Comparison of ENCODE assay signal across 16 cellular contexts in genomic region chr9:74478606-74479005, GRCh38. TPM values are rescaled to one million over a fixed set of nuclear protein-coding genes. Genes with fewer than 3 reads are reported as not detected.
DNase-seq lines count a peak whose midpoint lies in the region; TF ChIP-seq lines count a peak whose summit lies in the region.
"Had no signal": no experiment of that assay in that cellular context is flagged by ENCODE, and none has a peak within 500 bp of the region (broad histone marks: within the 10 kb centered on the region; RNA-seq: fewer than 3 reads in every experiment).

No MANE protein-coding gene starts in this region.

- no peaks in the 10 kb centered on the region for H3K27me3 ChIP-seq in BLaER1 treated with 17β-estradiol and CSF1 and Interleukin-3, amounts not matched to agents 10 nM and 100 nM

- H3K4me3 Mint-ChIP-seq in glutamatergic neuron (ENCODE audit: unreplicated experiment), result no peak overlapping the region
- H3K4me3 Mint-ChIP-seq: CD4-positive, alpha-beta T cell; H9; IgD-negative memory B cell had no signal

- peak overlapping the region; percentile 88 for H3K27ac Mint-ChIP-seq in glutamatergic neuron (ENCODE audit: unreplicated experiment)
- H3K27ac Mint-ChIP-seq: CD4-positive, alpha-beta T cell; H9; IgD-negative memory B cell had no signal

- peak; percentile 66 for DNase-seq in HT1080 (ENCODE audit: low read depth)
- peak; percentile 93 for DNase-seq in NCI-H82 (lab: John Stamatoyannopoulos, UW)
- DNase-seq in glutamatergic neuron, result peak; percentile 25
- DNase-seq in activated CD4-positive, CD25-positive, alpha-beta regulatory T cell treated with anti-CD3 and anti-CD28 coated beads, Interleukin-2, amount 50 U/mL, for 72 hours, result no peak
- DNase-seq in GM10266 (ENCODE audit: extremely low spot score), result no peak
- DNase-seq in medulla oblongata (ENCODE audit: extremely low spot score), result no peak
- DNase-seq: 8988T; AML-193; C1 segment of cervical spinal cord; CD4-positive, alpha-beta T cell; GOT3; H9 had no signal

- H3K4me3 ChIP-seq in BLaER1 treated with 17β-estradiol and CSF1 and Interleukin-3, amounts not matched to agents 10 nM and 100 nM, result no peak overlapping the region

- peaks cover 0 to 9% (median 0%) of the 10 kb centered on the region in 11 experiments; a peak in 4 of 22 replicates for H3K36me3 ChIP-seq in BLaER1 treated with 17β-estradiol and CSF1 and Interleukin-3, amounts not matched to agents 10 nM and 100 nM

- TF ChIP-seq CTCF in glutamatergic neuron (IDR thresholded peaks at IDR 0.05; ENCODE audit: partially characterized antibody, unreplicated experiment) (no peak), GM10266 (IDR thresholded peaks at IDR 0.05; ENCODE audit: control insufficient read depth, insufficient read depth, low read depth, missing control alignments) (no peak)

- H3K27me3 Mint-ChIP-seq in glutamatergic neuron (ENCODE audit: unreplicated experiment), result peaks cover 3% of the 10 kb centered on the region
- H3K27me3 Mint-ChIP-seq: CD4-positive, alpha-beta T cell had no signal

- H3K9me3 ChIP-seq in BLaER1 treated with 17β-estradiol and CSF1 and Interleukin-3, amounts not matched to agents 10 nM and 100 nM (replicated peaks in 1 of 11), result peaks cover 25 to 33% (median 30%) of the 10 kb centered on the region in 11 experiments

- no peak overlapping the region for H3K27ac ChIP-seq in BLaER1 treated with 17β-estradiol and CSF1 and Interleukin-3, amounts not matched to agents 10 nM and 100 nM

- H3K4me1 Mint-ChIP-seq in glutamatergic neuron (ENCODE audit: low read depth, unreplicated experiment), result peaks cover 2% of the 10 kb centered on the region
- H3K4me1 Mint-ChIP-seq: IgD-negative memory B cell had no signal

- peaks cover 16% of the 10 kb centered on the region for H3K36me3 Mint-ChIP-seq in glutamatergic neuron (ENCODE audit: unreplicated experiment)
- H3K36me3 Mint-ChIP-seq: IgD-negative memory B cell had no signal

- no peak overlapping the region for H3K9ac ChIP-seq in BLaER1 treated with 17β-estradiol and CSF1 and Interleukin-3, amounts not matched to agents 10 nM and 100 nM

- H4K20me1 ChIP-seq in BLaER1 treated with 17β-estradiol and CSF1 and Interleukin-3, amounts not matched to agents 10 nM and 100 nM, result no peaks in the 10 kb centered on the region

- peaks cover 8% of the 10 kb centered on the region for H3K9me3 Mint-ChIP-seq in glutamatergic neuron (ENCODE audit: unreplicated experiment)

- H3K4me1 ChIP-seq in BLaER1 treated with 17β-estradiol and CSF1 and Interleukin-3, amounts not matched to agents 10 nM and 100 nM, result peaks cover 0 to 6% (median 2%) of the 10 kb centered on the region in 10 experiments; a peak in 6 of 20 replicates

- H3K4me2 ChIP-seq in BLaER1 treated with 17β-estradiol and CSF1 and Interleukin-3, amounts not matched to agents 10 nM and 100 nM, result peak overlapping the region in 7 of 11 experiments; percentile 6 to 24 (median 12); a peak in 6 of 22 replicates

RNA-seq across cellular contexts. Expression of gene RORB, which starts 18.5 kb away (rescaled TPM):
- 0.13 and 0.17 TPM in 2 replicates for total RNA-seq in HT1080 (2014; rRNA removed; shearing (Covaris generic))
- polyA plus RNA-seq in HT1080 (2015; cell fraction: cytosol; rRNA removed), result 0.15 and 0.23 TPM in 2 replicates
- 0.11 and 0.19 TPM in 2 replicates for polyA plus RNA-seq in HT1080 (2015; cell fraction: nucleus; rRNA removed)
- total RNA-seq in glutamatergic neuron (ENCODE audit: unreplicated experiment), result 2.2 TPM
- total RNA-seq: CD4-positive, alpha-beta T cell; G401; HT-29 had no signal
- polyA plus RNA-seq: IgD-negative memory B cell had no signal

Comparison
In these comparisons a context has a peak if more than half of its experiments do, and no peak if none do; other contexts are left out.
1. DNase-seq: peak in HT1080 (single experiment), NCI-H82 (single experiment) and glutamatergic neuron (single experiment); none in activated CD4-positive, CD25-positive, alpha-beta regulatory T cell treated with anti-CD3 and anti-CD28 coated beads, Interleukin-2, amount 50 U/mL, for 72 hours (single experiment), GM10266 (single experiment) and medulla oblongata (single experiment).